Comparison of ENCODE assay signal across 23 cellular contexts in genomic region chr3:17238029-17238428, GRCh38.
DNase-seq lines count a peak whose midpoint lies in the region; ATAC-seq and TF ChIP-seq lines count a peak whose summit lies in the region.
"Had no signal": no experiment of that assay in that cellular context is flagged by ENCODE, and none has a peak within 500 bp of the region (broad histone marks: within the 10 kb centered on the region; RNA-seq: fewer than 3 reads in every experiment).

No MANE protein-coding gene starts in this region.

- TF ChIP-seq CTCF in cardiac fibroblast (IDR thresholded peaks at IDR 0.05; ENCODE audit: low read depth, low read length) (no peak), omental fat pad (IDR thresholded peaks at IDR 0.05) (no peak)

- DNase-seq in ELF-1 (ENCODE audit: low read depth, low spot score) (peak; percentile 7), NCI-H460 (ENCODE audit: extremely low read depth, low read depth) (peak; percentile 2), cardiac fibroblast (ENCODE audit: low read depth in 2 of 2) (peak; percentile 1 to 15), iPS DF 19.7 (ENCODE audit: low read depth, low spot score) (peak; percentile 5), globus pallidus (ENCODE audit: low spot score) (no peak), omental fat pad (ENCODE audit: low spot score) (no peak)
- DNase-seq: activated naive CD4-positive, alpha-beta T cell treated with anti-CD3 and anti-CD28 coated beads, Interleukin-2, amount 50 U/mL, for 16 hours; anterior cingulate cortex; caudate nucleus; CD4-positive, CD25-positive, alpha-beta regulatory T cell; dorsolateral prefrontal cortex; kidney; MG63; NCI-H1417 treated with DMSO at 0.1 percent for 48 hours; NCI-H2171; NCI-H526; sigmoid colon; stimulated activated CD4-positive, alpha-beta T cell treated with anti-CD3 and anti-CD28 coated beads, Interleukin-15, amount 100 ng/mL, for 24 hours; T1000; transverse colon had no signal

- H3K4me3 ChIP-seq in cardiac fibroblast (replicated peaks in 1 of 2; ENCODE audit: low read depth in 2 of 2, low read length in 2 of 2), result no peak overlapping the region
- H3K4me3 ChIP-seq: dorsolateral prefrontal cortex, MG63, sigmoid colon, transverse colon had no signal

- ATAC-seq in HG03045 (IDR thresholded peaks at IDR 0.05; ENCODE audit: unreplicated experiment) (no peak), omental fat pad (ENCODE audit: low FRiP score) (no peak), HG03175 (IDR thresholded peaks at IDR 0.05; ENCODE audit: unreplicated experiment) (no peak)
- ATAC-seq: Right ventricle myocardium inferior had no signal

Comparison
In these comparisons a context has a peak if more than half of its experiments do, and no peak if none do; other contexts are left out.
1. DNase-seq: peak in ELF-1 (single experiment), NCI-H460 (single experiment), cardiac fibroblast (2 of 2) and iPS DF 19.7 (single experiment); none in globus pallidus (single experiment) and omental fat pad (single experiment).